ENCODE assay signal across 22 cellular contexts in the genomic region with DNA sequence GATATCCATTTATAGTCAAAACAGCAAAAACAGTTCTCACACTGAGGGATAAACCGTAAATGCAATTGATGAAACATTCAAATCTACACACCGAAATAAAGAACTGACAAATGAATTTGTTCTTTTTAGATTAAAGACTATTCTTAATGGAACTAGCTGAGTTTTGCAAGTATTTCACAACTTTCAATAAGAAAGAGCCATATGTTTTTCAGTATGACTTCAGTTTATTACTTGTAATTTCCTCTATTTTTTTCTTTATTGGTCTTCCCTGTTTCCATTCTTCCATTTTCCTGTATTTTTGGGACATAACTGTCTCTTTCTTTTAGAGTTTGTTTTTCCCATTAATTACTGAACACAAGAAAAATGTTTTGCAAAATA. TPM values are rescaled to one million over a fixed set of nuclear protein-coding genes. Genes with fewer than 3 reads are reported as not detected.
A peak's percentile ranks its signal among the peaks of the same experiment; 100 is the strongest.
DNase-seq lines count a peak whose midpoint lies in the region; ATAC-seq and TF ChIP-seq lines count a peak whose summit lies in the region.
"Had no signal": no experiment of that assay in that cellular context is flagged by ENCODE, and none has a peak within 500 bp of the region (broad histone marks: within the 10 kb centered on the region; RNA-seq: fewer than 3 reads in every experiment).

No MANE protein-coding gene starts in this region.

- no peak overlapping the region for H3K9ac ChIP-seq in SK-N-MC (ENCODE audit: insufficient read length)

- H3K4me3 ChIP-seq in SK-N-MC, result peak overlapping the region; percentile 5
- H3K4me3 ChIP-seq: gastrocnemius medialis, psoas muscle, upper lobe of left lung had no signal

- peak overlapping the region; percentile 36 for H3K27ac Mint-ChIP-seq in activated CD4-positive, alpha-beta T cell treated with anti-CD3 and anti-CD28 coated beads, Interleukin-2, amount 10 ng/mL, durations not matched to agents 24 days and 14 days
- no peak overlapping the region for H3K27ac Mint-ChIP-seq in activated CD4-positive, alpha-beta T cell treated with anti-CD3 and anti-CD28 coated beads for 36 hours
- H3K27ac Mint-ChIP-seq in glutamatergic neuron (ENCODE audit: unreplicated experiment), result peak overlapping the region; percentile 95
- H3K27ac Mint-ChIP-seq in activated naive CD8-positive, alpha-beta T cell treated with anti-CD3 and anti-CD28 coated beads for 36 hours, result no peak overlapping the region
- H3K27ac Mint-ChIP-seq: activated CD4-positive, alpha-beta memory T cell treated with anti-CD3 and anti-CD28 coated beads for 36 hours; CD4-positive, alpha-beta memory T cell; stimulated activated naive B cell treated with anti-CD40 and anti-IgM and Interleukin-4, amounts not matched to agents 10 μg/mL and 1 μg/mL and 100 μg/mL, for 72 hours; T-helper 17 cell had no signal

- no peaks in the 10 kb centered on the region for H3K9me3 Mint-ChIP-seq in activated CD4-positive, alpha-beta T cell treated with anti-CD3 and anti-CD28 coated beads, Interleukin-2, amount 10 ng/mL, durations not matched to agents 24 days and 14 days
- H3K9me3 Mint-ChIP-seq in activated CD4-positive, alpha-beta T cell treated with anti-CD3 and anti-CD28 coated beads for 36 hours (ENCODE audit: low read depth), result no peaks in the 10 kb centered on the region
- peaks cover 26% of the 10 kb centered on the region for H3K9me3 Mint-ChIP-seq in glutamatergic neuron (ENCODE audit: unreplicated experiment)
- H3K9me3 Mint-ChIP-seq in activated naive CD8-positive, alpha-beta T cell treated with anti-CD3 and anti-CD28 coated beads for 36 hours, result no peaks in the 10 kb centered on the region
- H3K9me3 Mint-ChIP-seq: activated CD4-positive, alpha-beta memory T cell treated with anti-CD3 and anti-CD28 coated beads for 36 hours; CD4-positive, alpha-beta memory T cell; stimulated activated naive B cell treated with anti-CD40 and anti-IgM and Interleukin-4, amounts not matched to agents 10 μg/mL and 1 μg/mL and 100 μg/mL, for 72 hours had no signal

- TF ChIP-seq CTCF in glutamatergic neuron (IDR thresholded peaks at IDR 0.05; ENCODE audit: partially characterized antibody, unreplicated experiment), result no peak

- H3K4me3 Mint-ChIP-seq in activated CD4-positive, alpha-beta T cell treated with anti-CD3 and anti-CD28 coated beads, Interleukin-2, amount 10 ng/mL, durations not matched to agents 24 days and 14 days, result peak overlapping the region; percentile 38
- H3K4me3 Mint-ChIP-seq in activated CD4-positive, alpha-beta T cell treated with anti-CD3 and anti-CD28 coated beads for 36 hours, result no peak overlapping the region
- H3K4me3 Mint-ChIP-seq in glutamatergic neuron (ENCODE audit: unreplicated experiment), result peak overlapping the region; percentile 91
- no peak overlapping the region for H3K4me3 Mint-ChIP-seq in activated naive CD8-positive, alpha-beta T cell treated with anti-CD3 and anti-CD28 coated beads for 36 hours
- H3K4me3 Mint-ChIP-seq: activated CD4-positive, alpha-beta memory T cell treated with anti-CD3 and anti-CD28 coated beads for 36 hours; CD4-positive, alpha-beta memory T cell; stimulated activated naive B cell treated with anti-CD40 and anti-IgM and Interleukin-4, amounts not matched to agents 10 μg/mL and 1 μg/mL and 100 μg/mL, for 72 hours; T-helper 17 cell had no signal

- H3K36me3 ChIP-seq in SK-N-MC (ENCODE audit: insufficient read depth, low read length), result peaks cover 57% of the 10 kb centered on the region
- H3K36me3 ChIP-seq: gastrocnemius medialis, upper lobe of left lung had no signal

- H3K36me3 Mint-ChIP-seq in activated CD4-positive, alpha-beta T cell treated with anti-CD3 and anti-CD28 coated beads, Interleukin-2, amount 10 ng/mL, durations not matched to agents 24 days and 14 days (ENCODE audit: low read depth), result peaks cover 18% of the 10 kb centered on the region
- H3K36me3 Mint-ChIP-seq in activated CD4-positive, alpha-beta T cell treated with anti-CD3 and anti-CD28 coated beads for 36 hours (ENCODE audit: low read depth), result peaks cover 17% of the 10 kb centered on the region
- no peaks in the 10 kb centered on the region for H3K36me3 Mint-ChIP-seq in glutamatergic neuron (ENCODE audit: unreplicated experiment)
- peaks cover 49% of the 10 kb centered on the region for H3K36me3 Mint-ChIP-seq in activated naive CD8-positive, alpha-beta T cell treated with anti-CD3 and anti-CD28 coated beads for 36 hours
- H3K36me3 Mint-ChIP-seq: activated CD4-positive, alpha-beta memory T cell treated with anti-CD3 and anti-CD28 coated beads for 36 hours; CD4-positive, alpha-beta memory T cell had no signal

- peaks cover 2% of the 10 kb centered on the region for H3K27me3 Mint-ChIP-seq in activated CD4-positive, alpha-beta T cell treated with anti-CD3 and anti-CD28 coated beads, Interleukin-2, amount 10 ng/mL, durations not matched to agents 24 days and 14 days
- peaks cover 38% of the 10 kb centered on the region for H3K27me3 Mint-ChIP-seq in activated CD4-positive, alpha-beta T cell treated with anti-CD3 and anti-CD28 coated beads for 36 hours
- H3K27me3 Mint-ChIP-seq in glutamatergic neuron (ENCODE audit: unreplicated experiment), result peaks cover 13% of the 10 kb centered on the region
- peaks cover 35% of the 10 kb centered on the region for H3K27me3 Mint-ChIP-seq in activated naive CD8-positive, alpha-beta T cell treated with anti-CD3 and anti-CD28 coated beads for 36 hours

- CTCF ChIA-PET in activated CD4-positive, alpha-beta T cell treated with anti-CD3 and anti-CD28 coated beads for 36 hours (lab: Charles Lee), result interaction anchor here (0.9 kb wide), 1 partner anchor 91 kb away, joined by 3 read pairs; no protein-coding TSS in a partner anchor

- peaks cover 47% of the 10 kb centered on the region for H3K4me1 Mint-ChIP-seq in activated CD4-positive, alpha-beta T cell treated with anti-CD3 and anti-CD28 coated beads, Interleukin-2, amount 10 ng/mL, durations not matched to agents 24 days and 14 days
- H3K4me1 Mint-ChIP-seq in activated CD4-positive, alpha-beta T cell treated with anti-CD3 and anti-CD28 coated beads for 36 hours, result peaks cover 48% of the 10 kb centered on the region
- peaks cover 34% of the 10 kb centered on the region for H3K4me1 Mint-ChIP-seq in glutamatergic neuron (ENCODE audit: low read depth, unreplicated experiment)
- H3K4me1 Mint-ChIP-seq in activated naive CD8-positive, alpha-beta T cell treated with anti-CD3 and anti-CD28 coated beads for 36 hours, result peaks cover 37% of the 10 kb centered on the region

- H3K9me3 ChIP-seq in SK-N-MC (ENCODE audit: low read depth, low read length), result no peaks in the 10 kb centered on the region
- H3K9me3 ChIP-seq: gastrocnemius medialis, psoas muscle, upper lobe of left lung had no signal

- intact Hi-C loops in activated CD4-positive, alpha-beta T cell treated with anti-CD3 and anti-CD28 coated beads, Interleukin-2, amount 10 ng/mL, durations not matched to agents 24 days and 14 days (cut with micrococcal nuclease), result no loop called here
- intact Hi-C loops in activated CD4-positive, alpha-beta T cell treated with anti-CD3 and anti-CD28 coated beads for 36 hours (cut with DNase I, micrococcal nuclease), result no loop called here

- no peak for DNase-seq in activated CD4-positive, alpha-beta T cell treated with anti-CD3 and anti-CD28 coated beads, Interleukin-2, amount 10 ng/mL, durations not matched to agents 24 days and 14 days
- DNase-seq in activated CD4-positive, alpha-beta T cell treated with anti-CD3 and anti-CD28 coated beads for 36 hours, result no peak
- DNase-seq in SK-N-MC (ENCODE audit: low read depth, low spot score) (no peak), glutamatergic neuron (no peak)
- no peak for DNase-seq in activated naive CD8-positive, alpha-beta T cell treated with anti-CD3 and anti-CD28 coated beads for 36 hours
- DNase-seq in stimulated activated CD4-positive, alpha-beta T cell treated with anti-CD3 and anti-CD28 coated beads, Interleukin-4, amount 100 ng/mL, for 1 hour, result no peak
- DNase-seq: activated CD4-positive, alpha-beta memory T cell treated with anti-CD3 and anti-CD28 coated beads for 36 hours; activated naive CD4-positive, alpha-beta T cell treated with Interleukin-2 at 50 U/mL for 16 hours; CD4-positive, alpha-beta memory T cell; gastrocnemius medialis; kidney glomerular epithelial cell; naive B cell; NCI-H1092 treated with DMSO at 0.1 percent for 48 hours; occipital lobe; psoas muscle; RPMI8226; stimulated activated naive B cell treated with anti-CD40 and anti-IgM and Interleukin-4, amounts not matched to agents 10 μg/mL and 1 μg/mL and 100 μg/mL, for 72 hours; T-helper 17 cell; upper lobe of left lung had no signal

- POLR2A ChIA-PET in activated CD4-positive, alpha-beta T cell treated with anti-CD3 and anti-CD28 coated beads for 36 hours (lab: Charles Lee), result no interaction called here

- H3K27ac ChIP-seq in SK-N-MC, result peak overlapping the region; percentile 65
- H3K27ac ChIP-seq: gastrocnemius medialis, psoas muscle, upper lobe of left lung had no signal

- no peak for ATAC-seq in activated CD4-positive, alpha-beta T cell treated with anti-CD3 and anti-CD28 coated beads for 36 hours
- ATAC-seq in HG02759 (IDR thresholded peaks at IDR 0.05; ENCODE audit: unreplicated experiment), result no peak
- no peak for ATAC-seq in GM19455 (IDR thresholded peaks at IDR 0.05; ENCODE audit: unreplicated experiment)
- ATAC-seq: activated CD4-positive, CD25-positive, alpha-beta regulatory T cell treated with anti-CD3 and anti-CD28 coated beads, Interleukin-2, amount 50 U/mL, for 24 hours; gastrocnemius medialis; psoas muscle; stimulated activated naive B cell treated with anti-CD40 and anti-IgM and Interleukin-4, amounts not matched to agents 10 μg/mL and 1 μg/mL and 100 μg/mL, for 72 hours; T-helper 17 cell had no signal

RNA-seq across cellular contexts. Expression of gene BCAT1, which starts 4.3 kb away (rescaled TPM):
- total RNA-seq in activated CD4-positive, alpha-beta T cell treated with anti-CD3 and anti-CD28 coated beads, Interleukin-2, amount 10 ng/mL, durations not matched to agents 24 days and 14 days, result 49.7 and 51.9 TPM in 2 replicates
- total RNA-seq in activated CD4-positive, alpha-beta T cell treated with anti-CD3 and anti-CD28 coated beads for 36 hours, result 10 to 100 TPM; 27.9 to 40.0 TPM
- total RNA-seq in glutamatergic neuron (ENCODE audit: unreplicated experiment), result 401 TPM
- 10 to 100 TPM; 58.7 to 59.6 TPM for total RNA-seq in activated naive CD8-positive, alpha-beta T cell treated with anti-CD3 and anti-CD28 coated beads for 36 hours

Comparison
In these comparisons a context has a peak if more than half of its experiments do, and no peak if none do; other contexts are left out.
1. H3K27ac Mint-ChIP-seq: peak in activated CD4-positive, alpha-beta T cell treated with anti-CD3 and anti-CD28 coated beads, Interleukin-2, amount 10 ng/mL, durations not matched to agents 24 days and 14 days (single experiment) and glutamatergic neuron (single experiment); none in activated CD4-positive, alpha-beta T cell treated with anti-CD3 and anti-CD28 coated beads for 36 hours (single experiment) and activated naive CD8-positive, alpha-beta T cell treated with anti-CD3 and anti-CD28 coated beads for 36 hours (single experiment).
2. H3K4me3 Mint-ChIP-seq: peak in activated CD4-positive, alpha-beta T cell treated with anti-CD3 and anti-CD28 coated beads, Interleukin-2, amount 10 ng/mL, durations not matched to agents 24 days and 14 days (single experiment) and glutamatergic neuron (single experiment); none in activated CD4-positive, alpha-beta T cell treated with anti-CD3 and anti-CD28 coated beads for 36 hours (single experiment) and activated naive CD8-positive, alpha-beta T cell treated with anti-CD3 and anti-CD28 coated beads for 36 hours (single experiment).